Comparison of ENCODE assay signal across 36 cellular contexts in the genomic region with DNA sequence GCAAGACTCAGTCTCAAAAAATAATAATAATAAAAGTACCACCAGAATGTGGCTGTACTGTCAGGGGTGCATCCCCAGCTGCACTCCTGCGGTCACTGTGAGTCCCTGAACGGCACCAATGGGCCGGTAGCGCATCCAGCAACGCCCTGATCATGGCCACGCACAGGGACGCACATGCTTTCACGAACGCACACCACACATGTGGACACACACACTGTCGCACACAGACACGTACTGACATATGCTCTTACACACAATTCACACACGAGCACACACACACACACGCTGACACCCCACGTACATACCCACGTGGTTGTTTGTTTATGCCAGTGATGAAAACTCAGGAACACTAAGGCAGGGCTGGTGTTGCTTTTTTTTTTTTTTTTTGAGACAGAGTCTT. TPM values are rescaled to one million over a fixed set of nuclear protein-coding genes. Genes with fewer than 3 reads are reported as not detected.
"Had no signal": no experiment of that assay in that cellular context is flagged by ENCODE, and none has a peak within 500 bp of the region (broad histone marks: within the 10 kb centered on the region; RNA-seq: fewer than 3 reads in every experiment).

No MANE protein-coding gene starts in this region.

- H3K4me3 Mint-ChIP-seq: activated CD4-positive, alpha-beta memory T cell treated with anti-CD3 and anti-CD28 coated beads for 36 hours; activated CD4-positive, alpha-beta T cell treated with anti-CD3 and anti-CD28 coated beads for 36 hours; activated CD4-positive, alpha-beta T cell treated with anti-CD3 and anti-CD28 coated beads, Interleukin-2, amount 10 ng/mL, durations not matched to agents 24 days and 14 days; activated CD8-positive, alpha-beta memory T cell treated with anti-CD3 and anti-CD28 coated beads, Interleukin-2, amount 10 ng/mL, durations not matched to agents 7 days and 5 days; activated CD8-positive, alpha-beta T cell treated with anti-CD3 and anti-CD28 coated beads, Interleukin-2, amount 10 ng/mL, durations not matched to agents 7 days and 5 days; activated naive CD4-positive, alpha-beta T cell treated with anti-CD3 and anti-CD28 coated beads, Interleukin-2, amount 10 ng/mL, durations not matched to agents 7 days and 5 days; activated naive CD8-positive, alpha-beta T cell; activated T-cell treated with anti-CD3 and anti-CD28 coated beads, Interleukin-2, amount 50 U/mL, for 72 hours had no signal

- H3K4me1 Mint-ChIP-seq: activated CD4-positive, alpha-beta T cell treated with anti-CD3 and anti-CD28 coated beads for 36 hours; activated CD4-positive, alpha-beta T cell treated with anti-CD3 and anti-CD28 coated beads, Interleukin-2, amount 10 ng/mL, durations not matched to agents 24 days and 14 days; activated CD8-positive, alpha-beta memory T cell treated with anti-CD3 and anti-CD28 coated beads, Interleukin-2, amount 10 ng/mL, durations not matched to agents 7 days and 5 days; activated naive CD4-positive, alpha-beta T cell treated with anti-CD3 and anti-CD28 coated beads, Interleukin-2, amount 10 ng/mL, durations not matched to agents 7 days and 5 days had no signal

- H3K36me3 Mint-ChIP-seq: activated CD4-positive, alpha-beta memory T cell treated with anti-CD3 and anti-CD28 coated beads for 36 hours; activated CD8-positive, alpha-beta memory T cell treated with anti-CD3 and anti-CD28 coated beads, Interleukin-2, amount 10 ng/mL, durations not matched to agents 7 days and 5 days; activated naive CD4-positive, alpha-beta T cell treated with anti-CD3 and anti-CD28 coated beads, Interleukin-2, amount 10 ng/mL, durations not matched to agents 7 days and 5 days; activated naive CD8-positive, alpha-beta T cell had no signal

- H3K27ac Mint-ChIP-seq: activated CD4-positive, alpha-beta memory T cell treated with anti-CD3 and anti-CD28 coated beads for 36 hours; activated CD4-positive, alpha-beta T cell treated with anti-CD3 and anti-CD28 coated beads for 36 hours; activated CD4-positive, alpha-beta T cell treated with anti-CD3 and anti-CD28 coated beads, Interleukin-2, amount 10 ng/mL, durations not matched to agents 24 days and 14 days; activated CD8-positive, alpha-beta memory T cell treated with anti-CD3 and anti-CD28 coated beads, Interleukin-2, amount 10 ng/mL, durations not matched to agents 7 days and 5 days; activated CD8-positive, alpha-beta T cell treated with anti-CD3 and anti-CD28 coated beads, Interleukin-2, amount 10 ng/mL, durations not matched to agents 7 days and 5 days; activated naive CD4-positive, alpha-beta T cell treated with anti-CD3 and anti-CD28 coated beads, Interleukin-2, amount 10 ng/mL, durations not matched to agents 7 days and 5 days; activated naive CD8-positive, alpha-beta T cell; activated T-cell treated with anti-CD3 and anti-CD28 coated beads, Interleukin-2, amount 50 U/mL, for 72 hours had no signal

- H3K9me3 Mint-ChIP-seq: activated CD4-positive, alpha-beta memory T cell treated with anti-CD3 and anti-CD28 coated beads for 36 hours; activated CD4-positive, alpha-beta T cell treated with anti-CD3 and anti-CD28 coated beads, Interleukin-2, amount 10 ng/mL, durations not matched to agents 24 days and 14 days; activated naive CD4-positive, alpha-beta T cell treated with anti-CD3 and anti-CD28 coated beads, Interleukin-2, amount 10 ng/mL, durations not matched to agents 7 days and 5 days; activated T-cell treated with anti-CD3 and anti-CD28 coated beads, Interleukin-2, amount 50 U/mL, for 72 hours had no signal

- H3K4me1 ChIP-seq: colonic mucosa, esophagus squamous epithelium, gastroesophageal sphincter had no signal

- FAIRE-seq: astrocyte, endometrium, endothelial cell of umbilical vein had no signal

- H3K4me3 ChIP-seq: colonic mucosa, esophagus squamous epithelium, gastroesophageal sphincter had no signal

- H3K27ac ChIP-seq: brain microvascular endothelial cell, colonic mucosa, epithelial cell of prostate, esophagus squamous epithelium, gastroesophageal sphincter had no signal

- H3K9me3 ChIP-seq: colonic mucosa, esophagus squamous epithelium, gastroesophageal sphincter had no signal

- H3K27me3 ChIP-seq: brain microvascular endothelial cell, colonic mucosa, esophagus squamous epithelium, gastroesophageal sphincter had no signal

- ATAC-seq: activated CD4-positive, alpha-beta T cell treated with anti-CD3 and anti-CD28 coated beads for 36 hours; activated CD8-positive, alpha-beta memory T cell treated with anti-CD3 and anti-CD28 coated beads, Interleukin-2, amount 10 ng/mL, durations not matched to agents 7 days and 5 days; activated CD8-positive, alpha-beta T cell treated with anti-CD3 and anti-CD28 coated beads, Interleukin-2, amount 10 ng/mL, durations not matched to agents 7 days and 5 days; activated T-cell treated with anti-CD3 and anti-CD28 coated beads, Interleukin-2, amount 50 U/mL, for 72 hours; gastroesophageal sphincter had no signal

- H3K36me3 ChIP-seq: brain microvascular endothelial cell, colonic mucosa, gastroesophageal sphincter had no signal

- DNase-seq: activated CD4-positive, alpha-beta memory T cell treated with anti-CD3 and anti-CD28 coated beads for 36 hours; activated CD4-positive, alpha-beta T cell treated with anti-CD3 and anti-CD28 coated beads for 36 hours; activated CD4-positive, alpha-beta T cell treated with anti-CD3 and anti-CD28 coated beads, Interleukin-2, amount 10 ng/mL, durations not matched to agents 24 days and 14 days; activated CD4-positive, CD25-positive, alpha-beta regulatory T cell; activated CD4-positive, CD25-positive, alpha-beta regulatory T cell treated with anti-CD3 and anti-CD28 coated beads, Interleukin-2, amount 50 U/mL, for 72 hours; activated CD8-positive, alpha-beta memory T cell treated with anti-CD3 and anti-CD28 coated beads, Interleukin-2, amount 10 ng/mL, durations not matched to agents 7 days and 5 days; activated CD8-positive, alpha-beta memory T cell treated with anti-CD3 and anti-CD28 coated beads, Interleukin-2, amount 50 U/mL, for 4 hours; activated CD8-positive, alpha-beta T cell treated with anti-CD3 and anti-CD28 coated beads, Interleukin-2, amount 10 ng/mL, durations not matched to agents 7 days and 5 days; activated gamma-delta T cell; activated naive CD4-positive, alpha-beta T cell; activated naive CD4-positive, alpha-beta T cell treated with anti-CD3 and anti-CD28 coated beads, Interleukin-2, amount 10 ng/mL, durations not matched to agents 7 days and 5 days; activated T-cell treated with anti-CD3 and anti-CD28 coated beads, Interleukin-2, amount 50 U/mL, for 1 hour; activated T-cell treated with anti-CD3 and anti-CD28 coated beads, Interleukin-2, amount 50 U/mL, for 72 hours; amniotic stem cell; anterior cingulate cortex; brain microvascular endothelial cell; central memory CD4-positive, alpha-beta T cell; cerebellar nuclear complex; colonic mucosa; effector CD8-positive, alpha-beta T cell; esophagus squamous epithelium; foreskin melanocyte; T-helper 2 cell had no signal

- H3K27me3 Mint-ChIP-seq: activated CD4-positive, alpha-beta memory T cell treated with anti-CD3 and anti-CD28 coated beads for 36 hours; activated CD4-positive, alpha-beta T cell treated with anti-CD3 and anti-CD28 coated beads, Interleukin-2, amount 10 ng/mL, durations not matched to agents 24 days and 14 days; activated CD8-positive, alpha-beta memory T cell treated with anti-CD3 and anti-CD28 coated beads, Interleukin-2, amount 10 ng/mL, durations not matched to agents 7 days and 5 days; activated naive CD8-positive, alpha-beta T cell had no signal

RNA-seq across cellular contexts. Expression of gene DOC2B, which starts 21.8 kb away (rescaled TPM):
- total RNA-seq: activated CD8-positive, alpha-beta T cell treated with anti-CD3 and anti-CD28 coated beads, Interleukin-2, amount 10 ng/mL, durations not matched to agents 7 days and 5 days; fibroblast of lung; fibroblast of villous mesenchyme had no signal
- polyA plus RNA-seq: fibroblast of lung had no signal

RNA-seq across cellular contexts. Expression of gene SCGB1C2, which starts 22.2 kb away (rescaled TPM):
- total RNA-seq: activated CD4-positive, alpha-beta memory T cell treated with anti-CD3 and anti-CD28 coated beads for 36 hours; activated CD4-positive, alpha-beta T cell treated with anti-CD3 and anti-CD28 coated beads for 36 hours; activated CD4-positive, alpha-beta T cell treated with anti-CD3 and anti-CD28 coated beads, Interleukin-2, amount 10 ng/mL, durations not matched to agents 24 days and 14 days; activated CD8-positive, alpha-beta memory T cell treated with anti-CD3 and anti-CD28 coated beads for 36 hours; activated CD8-positive, alpha-beta memory T cell treated with anti-CD3 and anti-CD28 coated beads, Interleukin-2, amount 10 ng/mL, durations not matched to agents 7 days and 5 days; activated CD8-positive, alpha-beta T cell treated with anti-CD3 and anti-CD28 coated beads, Interleukin-2, amount 10 ng/mL, durations not matched to agents 7 days and 5 days; activated T-cell treated with anti-CD3 and anti-CD28 coated beads, Interleukin-2, amount 50 U/mL, for 72 hours; astrocyte; colonic mucosa; dermis microvascular lymphatic vessel endothelial cell; endothelial cell of umbilical vein; esophagus squamous epithelium; fibroblast of lung; fibroblast of villous mesenchyme; gastroesophageal sphincter; glomerular endothelial cell; T-helper 1 cell treated with Interleukin-12 subunit alpha and Interleukin-12 subunit beta and Interleukin-4 antibody, amounts not matched to agents 30 ng/mL and 1 ng/mL, for 36 hours had no signal
- polyA plus RNA-seq: endothelial cell of umbilical vein, esophagus, fibroblast of lung had no signal
